Comparison of ENCODE assay signal across 18 cellular contexts in genomic region chr14:68606644-68607043, GRCh38.
A peak's percentile ranks its signal among the peaks of the same experiment; 100 is the strongest.
DNase-seq lines count a peak whose midpoint lies in the region; ATAC-seq and TF ChIP-seq lines count a peak whose summit lies in the region.
"Had no signal": no experiment of that assay in that cellular context is flagged by ENCODE, and none has a peak within 500 bp of the region (broad histone marks: within the 10 kb centered on the region; RNA-seq: fewer than 3 reads in every experiment).

No MANE protein-coding gene starts in this region.

- no peak for DNase-seq in activated CD4-positive, alpha-beta T cell treated with anti-CD3 and anti-CD28 coated beads, Interleukin-2, amount 10 ng/mL, durations not matched to agents 7 days and 5 days
- no peak for DNase-seq in activated CD4-positive, alpha-beta T cell treated with anti-CD3 and anti-CD28 coated beads, Interleukin-2, amount 10 ng/mL, durations not matched to agents 24 days and 14 days
- DNase-seq in endothelial cell (ENCODE audit: low spot score) (no peak), ovary (no peak), upper lobe of left lung (no peak), ecto neural progenitor cell (ENCODE audit: low spot score) (no peak)
- DNase-seq: activated CD4-positive, alpha-beta T cell treated with anti-CD3 and anti-CD28 coated beads, Interleukin-2, amount 50 U/mL, for 48 hours; activated T-cell treated with anti-CD3 and anti-CD28 coated beads, Interleukin-2, amount 50 U/mL, for 24 hours; CD4-positive, alpha-beta memory T cell; central memory CD4-positive, alpha-beta T cell; left cardiac atrium; naive B cell; NCI-H748 treated with DMSO at 0.1 percent for 48 hours had no signal

- TF ChIP-seq POLR2A in ovary (IDR thresholded peaks at IDR 0.05) (no peak), upper lobe of left lung (IDR thresholded peaks at IDR 0.05) (no peak)

- H3K4me3 Mint-ChIP-seq in activated CD4-positive, alpha-beta T cell treated with anti-CD3 and anti-CD28 coated beads, Interleukin-2, amount 10 ng/mL, durations not matched to agents 7 days and 5 days: no peak overlapping the region
- no peak overlapping the region for H3K4me3 Mint-ChIP-seq in activated CD4-positive, alpha-beta T cell treated with anti-CD3 and anti-CD28 coated beads, Interleukin-2, amount 10 ng/mL, durations not matched to agents 24 days and 14 days
- H3K4me3 Mint-ChIP-seq in endothelial cell (ENCODE audit: unreplicated experiment): no peak overlapping the region
- H3K4me3 Mint-ChIP-seq: activated T-cell treated with anti-CD3 and anti-CD28 coated beads, Interleukin-2, amount 50 U/mL, for 24 hours had no signal

- no peaks in the 10 kb centered on the region for H3K27me3 ChIP-seq in ovary
- no peaks in the 10 kb centered on the region for H3K27me3 ChIP-seq in upper lobe of left lung

- peak overlapping the region; percentile 87 for H3K27ac Mint-ChIP-seq in activated CD4-positive, alpha-beta T cell treated with anti-CD3 and anti-CD28 coated beads, Interleukin-2, amount 10 ng/mL, durations not matched to agents 7 days and 5 days
- H3K27ac Mint-ChIP-seq in activated CD4-positive, alpha-beta T cell treated with anti-CD3 and anti-CD28 coated beads, Interleukin-2, amount 10 ng/mL, durations not matched to agents 24 days and 14 days: no peak overlapping the region
- peak overlapping the region; percentile 97 for H3K27ac Mint-ChIP-seq in endothelial cell (ENCODE audit: unreplicated experiment)
- H3K27ac Mint-ChIP-seq: activated naive CD8-positive, alpha-beta T cell; activated T-cell treated with anti-CD3 and anti-CD28 coated beads, Interleukin-2, amount 50 U/mL, for 24 hours had no signal

- H3K4me3 ChIP-seq in ovary (no peak overlapping the region), upper lobe of left lung (no peak overlapping the region)

- POLR2A ChIA-PET in activated CD4-positive, alpha-beta T cell treated with anti-CD3 and anti-CD28 coated beads, Interleukin-2, amount 10 ng/mL, durations not matched to agents 7 days and 5 days (lab: Charles Lee): no interaction called here

- intact Hi-C loops in activated CD4-positive, alpha-beta T cell treated with anti-CD3 and anti-CD28 coated beads, Interleukin-2, amount 10 ng/mL, durations not matched to agents 24 days and 14 days (cut with micrococcal nuclease): no loop called here
- intact Hi-C loops in ovary (cut with DNase I): no loop called here

- H3K36me3 Mint-ChIP-seq in activated CD4-positive, alpha-beta T cell treated with anti-CD3 and anti-CD28 coated beads, Interleukin-2, amount 10 ng/mL, durations not matched to agents 7 days and 5 days (ENCODE audit: low read depth): no peaks in the 10 kb centered on the region
- no peaks in the 10 kb centered on the region for H3K36me3 Mint-ChIP-seq in activated CD4-positive, alpha-beta T cell treated with anti-CD3 and anti-CD28 coated beads, Interleukin-2, amount 10 ng/mL, durations not matched to agents 24 days and 14 days (ENCODE audit: low read depth)
- peaks cover 18% of the 10 kb centered on the region for H3K36me3 Mint-ChIP-seq in endothelial cell (ENCODE audit: low read depth, unreplicated experiment)

- H3K36me3 ChIP-seq in ovary (no peaks in the 10 kb centered on the region), upper lobe of left lung (no peaks in the 10 kb centered on the region)

- H3K27ac ChIP-seq in ovary (peak overlapping the region; percentile 70 to 80), upper lobe of left lung (peak overlapping the region; percentile 57 to 87 (median 78))
- H3K27ac ChIP-seq: 22Rv1 had no signal

- peaks cover 15% of the 10 kb centered on the region for H3K4me1 Mint-ChIP-seq in activated CD4-positive, alpha-beta T cell treated with anti-CD3 and anti-CD28 coated beads, Interleukin-2, amount 10 ng/mL, durations not matched to agents 7 days and 5 days
- H3K4me1 Mint-ChIP-seq in activated CD4-positive, alpha-beta T cell treated with anti-CD3 and anti-CD28 coated beads, Interleukin-2, amount 10 ng/mL, durations not matched to agents 24 days and 14 days: peaks cover 4% of the 10 kb centered on the region
- H3K4me1 Mint-ChIP-seq in endothelial cell (ENCODE audit: unreplicated experiment): peaks cover 32% of the 10 kb centered on the region

- TF ChIP-seq EP300 in ovary (IDR thresholded peaks at IDR 0.05) (no peak), upper lobe of left lung (IDR thresholded peaks at IDR 0.05) (no peak)

- TF ChIP-seq CTCF in endothelial cell (IDR thresholded peaks at IDR 0.05; ENCODE audit: unreplicated experiment): no peak
- TF ChIP-seq CTCF in ovary (IDR thresholded peaks at IDR 0.05): no peak
- TF ChIP-seq CTCF in upper lobe of left lung (IDR thresholded peaks at IDR 0.05): no peak

- H3K9me3 Mint-ChIP-seq in activated CD4-positive, alpha-beta T cell treated with anti-CD3 and anti-CD28 coated beads, Interleukin-2, amount 10 ng/mL, durations not matched to agents 7 days and 5 days: peaks cover 9% of the 10 kb centered on the region
- H3K9me3 Mint-ChIP-seq in activated CD4-positive, alpha-beta T cell treated with anti-CD3 and anti-CD28 coated beads, Interleukin-2, amount 10 ng/mL, durations not matched to agents 24 days and 14 days: peaks cover 11% of the 10 kb centered on the region
- H3K9me3 Mint-ChIP-seq in endothelial cell (ENCODE audit: unreplicated experiment): no peaks in the 10 kb centered on the region

- no peaks in the 10 kb centered on the region for H3K27me3 Mint-ChIP-seq in activated CD4-positive, alpha-beta T cell treated with anti-CD3 and anti-CD28 coated beads, Interleukin-2, amount 10 ng/mL, durations not matched to agents 7 days and 5 days
- no peaks in the 10 kb centered on the region for H3K27me3 Mint-ChIP-seq in activated CD4-positive, alpha-beta T cell treated with anti-CD3 and anti-CD28 coated beads, Interleukin-2, amount 10 ng/mL, durations not matched to agents 24 days and 14 days
- peaks cover 5% of the 10 kb centered on the region for H3K27me3 Mint-ChIP-seq in endothelial cell (ENCODE audit: unreplicated experiment)
- H3K27me3 Mint-ChIP-seq: activated naive CD8-positive, alpha-beta T cell; activated T-cell treated with anti-CD3 and anti-CD28 coated beads, Interleukin-2, amount 50 U/mL, for 24 hours; CD4-positive, alpha-beta memory T cell; naive B cell had no signal

- ATAC-seq in upper lobe of left lung (ENCODE audit: low FRiP score in 2 of 2) (no peak), HG02884 (IDR thresholded peaks at IDR 0.05; ENCODE audit: unreplicated experiment) (no peak), GM19023 (IDR thresholded peaks at IDR 0.05; ENCODE audit: unreplicated experiment) (no peak)
- ATAC-seq: Panc1 had no signal

- CTCF ChIA-PET in activated CD4-positive, alpha-beta T cell treated with anti-CD3 and anti-CD28 coated beads, Interleukin-2, amount 10 ng/mL, durations not matched to agents 7 days and 5 days (lab: Charles Lee): no interaction called here

- H3K4me1 ChIP-seq in ovary (ENCODE audit: insufficient read depth) (peaks cover 26% of the 10 kb centered on the region), upper lobe of left lung (peaks cover 25 to 35% (median 33%) of the 10 kb centered on the region in 4 donors)

- H3K9me3 ChIP-seq in ovary: no peaks in the 10 kb centered on the region
- peaks cover 0 to 4% (median 0%) of the 10 kb centered on the region in 4 donors for H3K9me3 ChIP-seq in upper lobe of left lung

- WGBS in ovary, 3 donors: 76 to 87% (median 84%) methylated on average over 4 of the region's 4 CpGs
- WGBS in upper lobe of left lung, 2 donors: 82 to 84% methylated on average over 4 of the region's 4 CpGs
